In genomic region chr15:67062365-67062985, GRCh38 we compare ENCODE assay signal across 1 cellular context.
TF ChIP-seq lines count a peak whose summit lies in the region.

No MANE protein-coding gene starts in this region.

TF ChIP-seq in HepG2, 621 proteins besides CTCF, POLR2A, EP300 and RAD21 (continued from another document):
- peak; percentile 42; the same call in 1 of the 2 replicates for TF ChIP-seq KLF12 (CRISPR knock-in tag; IDR thresholded peaks at IDR 0.05; ENCODE audit: borderline replicate concordance)
- TF ChIP-seq TEAD2 (CRISPR knock-in tag; IDR thresholded peaks at IDR 0.05), result no peak
- peak; percentile 87 for TF ChIP-seq ZEB1 (IDR thresholded peaks at IDR 0.05; ENCODE audit: insufficient replicate concordance, low read depth)
- peak; percentile 23; the same call in 1 of the 2 replicates for TF ChIP-seq CEBPG (CRISPR knock-in tag; IDR thresholded peaks at IDR 0.05)
- peak; percentile 35; the same call in 1 of the 2 replicates for TF ChIP-seq SIX4 (CRISPR knock-in tag; IDR thresholded peaks at IDR 0.05)
- TF ChIP-seq WIZ (CRISPR knock-in tag; IDR thresholded peaks at IDR 0.05), result 0 out of 2 replicates have a peak, but pooled peaks have one; percentile 25
- TF ChIP-seq ZGPAT (CRISPR knock-in tag; IDR thresholded peaks at IDR 0.05), result peak; percentile 50
- TF ChIP-seq CEBPB (IDR thresholded peaks at IDR 0.05; ENCODE audit: borderline replicate concordance, low read depth, low read length), result no peak
- no peak for TF ChIP-seq ZNF136 (CRISPR knock-in tag; IDR thresholded peaks at IDR 0.05; ENCODE audit: low read depth)
- TF ChIP-seq HES4 (CRISPR knock-in tag; IDR thresholded peaks at IDR 0.05; ENCODE audit: borderline replicate concordance), result no peak
- TF ChIP-seq SOX6 (IDR thresholded peaks at IDR 0.05), result no peak
- peak; percentile 67 for TF ChIP-seq SOX6 (CRISPR knock-in tag; IDR thresholded peaks at IDR 0.05)
- no peak for TF ChIP-seq STAT5B (CRISPR knock-in tag; IDR thresholded peaks at IDR 0.05)
- TF ChIP-seq SMARCC2 (IDR thresholded peaks at IDR 0.05), result no peak
- peak; percentile 32; the same call in 1 of the 2 replicates for TF ChIP-seq MXD4 (CRISPR knock-in tag; IDR thresholded peaks at IDR 0.05)
- TF ChIP-seq HOMEZ (CRISPR knock-in tag; IDR thresholded peaks at IDR 0.05; ENCODE audit: low read depth), result 0 out of 2 replicates have a peak, but pooled peaks have one; percentile 10
- TF ChIP-seq ZBTB20 (CRISPR knock-in tag; IDR thresholded peaks at IDR 0.05; ENCODE audit: borderline replicate concordance, low read depth), result peak; percentile 31; the same call in 1 of the 2 replicates
- TF ChIP-seq CHCHD3 (CRISPR knock-in tag; IDR thresholded peaks at IDR 0.05), result no peak
- TF ChIP-seq CHD2 (IDR thresholded peaks at IDR 0.05; ENCODE audit: low read depth, low read length), result no peak
- no peak for TF ChIP-seq KMT2A (CRISPR knock-in tag; IDR thresholded peaks at IDR 0.05)
- TF ChIP-seq SRSF9 (IDR thresholded peaks at IDR 0.05; ENCODE audit: borderline replicate concordance, insufficient read depth, low read depth, low read length, poor library complexity, severe bottlenecking), result no peak
- TF ChIP-seq ZMYM4 (CRISPR knock-in tag; IDR thresholded peaks at IDR 0.05), result 0 out of 2 replicates have a peak, but pooled peaks have one; percentile 36
- peak; percentile 77 for TF ChIP-seq SALL1 (CRISPR knock-in tag; IDR thresholded peaks at IDR 0.05)
- TF ChIP-seq CC2D1A (CRISPR knock-in tag; IDR thresholded peaks at IDR 0.05), result no peak
- TF ChIP-seq ATF7-NPFF (CRISPR knock-in tag; IDR thresholded peaks at IDR 0.05; ENCODE audit: low read depth), result no peak
- TF ChIP-seq ZMAT3 (CRISPR knock-in tag; conservative IDR thresholded peaks at IDR 0.05), result peak; percentile 25; the same call in 1 of the 2 replicates
- no peak for TF ChIP-seq ARID2 (CRISPR knock-in tag; IDR thresholded peaks at IDR 0.05; ENCODE audit: borderline replicate concordance)
- TF ChIP-seq, protein P1, sequence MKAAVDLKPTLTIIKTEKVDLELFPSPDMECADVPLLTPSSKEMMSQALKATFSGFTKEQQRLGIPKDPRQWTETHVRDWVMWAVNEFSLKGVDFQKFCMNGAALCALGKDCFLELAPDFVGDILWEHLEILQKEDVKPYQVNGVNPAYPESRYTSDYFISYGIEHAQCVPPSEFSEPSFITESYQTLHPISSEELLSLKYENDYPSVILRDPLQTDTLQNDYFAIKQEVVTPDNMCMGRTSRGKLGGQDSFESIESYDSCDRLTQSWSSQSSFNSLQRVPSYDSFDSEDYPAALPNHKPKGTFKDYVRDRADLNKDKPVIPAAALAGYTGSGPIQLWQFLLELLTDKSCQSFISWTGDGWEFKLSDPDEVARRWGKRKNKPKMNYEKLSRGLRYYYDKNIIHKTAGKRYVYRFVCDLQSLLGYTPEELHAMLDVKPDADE (CRISPR knock-in tag; IDR thresholded peaks at IDR 0.05), result no peak
TF ChIP-seq in HepG2: peak in this region for 128.
